In the genomic region with DNA sequence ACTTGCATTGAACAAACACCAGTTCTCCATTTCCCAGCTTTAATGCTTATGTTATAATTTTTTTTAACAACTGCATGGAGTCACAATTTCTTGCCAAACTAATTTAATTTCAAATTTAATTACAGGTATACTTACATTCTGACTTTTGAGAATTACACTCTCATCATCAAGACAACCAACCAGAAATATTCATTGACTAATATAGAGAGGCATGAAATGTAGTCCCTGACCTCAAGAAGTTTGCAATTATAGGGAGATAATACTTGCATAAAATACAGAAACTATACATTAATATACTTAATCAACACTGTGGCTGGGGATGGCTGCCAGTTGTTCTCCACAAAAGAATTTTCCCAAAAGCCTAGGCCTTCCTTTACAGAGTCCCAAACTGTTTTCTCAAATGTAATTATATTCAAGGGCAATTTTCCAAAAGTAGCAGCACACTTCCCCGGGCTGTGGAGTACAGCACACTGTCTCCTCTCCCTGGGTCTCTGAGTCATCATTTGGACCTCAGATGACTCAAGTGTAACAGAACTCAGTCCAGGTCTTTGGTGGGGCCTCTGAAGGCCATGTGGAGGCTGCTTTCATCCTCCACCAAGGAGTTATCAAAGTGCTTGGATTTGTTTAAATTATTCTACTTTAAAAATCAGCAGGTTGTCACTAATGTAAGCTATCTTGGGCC, we compare ENCODE assay signal across 10 cellular contexts.
DNase-seq lines count a peak whose midpoint lies in the region; ATAC-seq and TF ChIP-seq lines count a peak whose summit lies in the region.
"Had no signal": no experiment of that assay in that cellular context is flagged by ENCODE, and none has a peak within 500 bp of the region (broad histone marks: within the 10 kb centered on the region; RNA-seq: fewer than 3 reads in every experiment).

No MANE protein-coding gene starts in this region.

- no TSS peak for BruUV-seq in OCI-LY7 (replicated peaks; lab: Mats Ljungman, UMichigan)

- 27 to 65% methylated on average over 1 of the region's 1 CpG for WGBS in lung, 2 donors

- H3K4me3 ChIP-seq in ACC112 (ENCODE audit: low read depth, low read length) = no peak overlapping the region
- H3K4me3 ChIP-seq in lung = no peak overlapping the region
- no peak overlapping the region for H3K4me3 ChIP-seq in OCI-LY7 (ENCODE audit: low read depth, low read length, poor library complexity, severe bottlenecking)
- H3K4me3 ChIP-seq: BLaER1 had no signal

- H3K79me2 ChIP-seq in ACC112 (ENCODE audit: control insufficient read depth, insufficient read depth, low read length, unreplicated experiment) = no peaks in the 10 kb centered on the region
- no peaks in the 10 kb centered on the region for H3K79me2 ChIP-seq in OCI-LY7 (ENCODE audit: insufficient read depth, low read depth, low read length)

- H3K27me3 ChIP-seq in ACC112 (ENCODE audit: insufficient read depth, low read length) = no peaks in the 10 kb centered on the region
- no peaks in the 10 kb centered on the region for H3K27me3 ChIP-seq in lung (ENCODE audit: control insufficient read depth, insufficient read depth)
- H3K27me3 ChIP-seq: BLaER1 had no signal

- TF ChIP-seq CTCF in lung (IDR thresholded peaks at IDR 0.05; ENCODE audit: control extremely low read depth, extremely low read depth) (no peak), OCI-LY7 (conservative IDR thresholded peaks at IDR 0.05; ENCODE audit: low read length) (no peak)

- ATAC-seq in lung (ENCODE audit: insufficient read depth, low FRiP score) = peak; percentile 41

- H3K27ac ChIP-seq in ACC112 (ENCODE audit: low read depth, low read length) (peak overlapping the region; percentile 4; the same call in 1 of the 2 replicates), lung (ENCODE audit: low read depth in 1 of 2, low read length in 1 of 2) (no peak overlapping the region), OCI-LY7 (ENCODE audit: low read depth, low read length, poor library complexity, severe bottlenecking) (no peak overlapping the region)
- H3K27ac ChIP-seq: BLaER1 had no signal

- no peaks in the 10 kb centered on the region for H3K9me3 ChIP-seq in lung (ENCODE audit: control insufficient read depth in 2 of 2, insufficient read depth in 1 of 2, low read length in 1 of 2)
- no peaks in the 10 kb centered on the region for H3K9me3 ChIP-seq in OCI-LY7 (ENCODE audit: low read length)

- H3K4me1 ChIP-seq in ACC112 (ENCODE audit: control insufficient read depth, insufficient read depth, low read length, unreplicated experiment) = peaks cover 18% of the 10 kb centered on the region
- H3K4me1 ChIP-seq in lung (ENCODE audit: control insufficient read depth in 2 of 2, insufficient read depth in 2 of 2, low read length in 2 of 2) = peaks cover 0 to 4% of the 10 kb centered on the region in 2 donors
- H3K4me1 ChIP-seq in OCI-LY7 (ENCODE audit: insufficient read depth, low read length, poor library complexity, severe bottlenecking) = no peaks in the 10 kb centered on the region

- CTCF ChIA-PET in OCI-LY7 (lab: Charles Lee; ENCODE audit: unreplicated experiment) = no interaction called here

- H2AFZ ChIP-seq in ACC112 (ENCODE audit: low read length, unreplicated experiment) (no peak overlapping the region), OCI-LY7 (ENCODE audit: low read length) (no peak overlapping the region)

- intact Hi-C loops in OCI-LY7 (cut with micrococcal nuclease; ENCODE audit: unreplicated experiment) = no loop called here

- POLR2A ChIA-PET in OCI-LY7 (lab: Charles Lee) = no interaction called here

- H3K9me2 ChIP-seq in OCI-LY7 (ENCODE audit: insufficient read depth, low read length) = no peaks in the 10 kb centered on the region

- H3K4me2 ChIP-seq in OCI-LY7 (ENCODE audit: low read length) = no peak overlapping the region
- H3K4me2 ChIP-seq: BLaER1 had no signal

- DNase-seq in LHCN-M2 (ENCODE audit: low read depth) (peak; percentile 85), dermis blood vessel endothelial cell (peak; percentile 27), lung (ENCODE audit: low spot score) (no peak), NCI-H1436 treated with DMSO at 0.1 percent for 48 hours (lab: John Stamatoyannopoulos, UW) (no peak), OCI-LY7 (ENCODE audit: low spot score) (no peak), D341Med (ENCODE audit: low spot score) (no peak), COLO668 (lab: John Stamatoyannopoulos, UW; ENCODE audit: unreplicated experiment) (no peak)
- DNase-seq: activated CD4-positive, alpha-beta T cell treated with anti-CD3 and anti-CD28 coated beads, Interleukin-2, amount 50 U/mL, for 1 hour had no signal

- H3K36me3 ChIP-seq in ACC112 (ENCODE audit: insufficient read depth, low read length) = no peaks in the 10 kb centered on the region
- H3K36me3 ChIP-seq in lung (ENCODE audit: control insufficient read depth in 2 of 2, insufficient read depth in 2 of 2, low read length in 2 of 2) = peaks cover 0 to 3% of the 10 kb centered on the region in 2 donors
- no peaks in the 10 kb centered on the region for H3K36me3 ChIP-seq in OCI-LY7 (ENCODE audit: insufficient read depth, low read length)

- no peaks in the 10 kb centered on the region for H4K20me1 ChIP-seq in OCI-LY7 (ENCODE audit: insufficient read depth, low read length)
- H4K20me1 ChIP-seq: BLaER1 had no signal

Comparison
In these comparisons a context has a peak if more than half of its experiments do, and no peak if none do; other contexts are left out.
1. DNase-seq: peak in LHCN-M2 (single experiment) and dermis blood vessel endothelial cell (single experiment); none in lung (single experiment), NCI-H1436 treated with DMSO at 0.1 percent for 48 hours (single experiment), OCI-LY7 (single experiment), D341Med (single experiment) and COLO668 (single experiment).